8 cellular contexts compared by ENCODE assay signal in genomic region chr11:2901196-2901796, GRCh38. TPM values are rescaled to one million over a fixed set of nuclear protein-coding genes. Genes with fewer than 3 reads are reported as not detected.
DNase-seq lines count a peak whose midpoint lies in the region; ATAC-seq and TF ChIP-seq lines count a peak whose summit lies in the region.

No MANE protein-coding gene starts in this region.

- H3K9me2 ChIP-seq in PC-3 (replicated peaks; ENCODE audit: low read length): no peaks in the 10 kb centered on the region

- H3K4me2 ChIP-seq in BLaER1 treated with 17β-estradiol and CSF1 and Interleukin-3, amounts not matched to agents 10 nM and 100 nM: peak overlapping the region; percentile 90 to 99 (median 97)
- H3K4me2 ChIP-seq in PC-3 (ENCODE audit: low read length): peak overlapping the region; percentile 93

- CTCF ChIA-PET in PC-3 (lab: Charles Lee): no interaction called here

- H3K27ac ChIP-seq in BLaER1 treated with 17β-estradiol and CSF1 and Interleukin-3, amounts not matched to agents 10 nM and 100 nM: peak overlapping the region; percentile 22 to 82 (median 76); a peak in 18 of 22 replicates
- H3K27ac ChIP-seq in PC-3 (ENCODE audit: low read length) (no peak overlapping the region), epithelial cell of prostate (peak overlapping the region; percentile 69), neutrophil (peak overlapping the region; percentile 99)

- POLR2A ChIA-PET in PC-3 (lab: Charles Lee; ENCODE audit: unreplicated experiment): no interaction called here

- H3K36me3 ChIP-seq in BLaER1 treated with 17β-estradiol and CSF1 and Interleukin-3, amounts not matched to agents 10 nM and 100 nM: peaks cover 0 to 29% (median 0%) of the 10 kb centered on the region in 11 experiments; a peak in 9 of 22 replicates
- H3K36me3 ChIP-seq in PC-3 (ENCODE audit: low read depth, low read length) (no peaks in the 10 kb centered on the region), neutrophil (no peaks in the 10 kb centered on the region)

- peak overlapping the region in 9 of 10 experiments; percentile 66 to 86 (median 74); a peak in 17 of 20 replicates for H3K4me3 ChIP-seq in BLaER1 treated with 17β-estradiol and CSF1 and Interleukin-3, amounts not matched to agents 10 nM and 100 nM
- H3K4me3 ChIP-seq in PC-3 (ENCODE audit: low read length) (no peak overlapping the region; the same call in 1 of the 2 replicates), neutrophil (ENCODE audit: low read depth in 1 of 2, low read length in 1 of 2) (peak overlapping the region; percentile 67 to 95)

- no peaks in the 10 kb centered on the region for H3K79me2 ChIP-seq in PC-3 (ENCODE audit: low read length)

- no peaks in the 10 kb centered on the region for H3F3A ChIP-seq in PC-3 (ENCODE audit: low read length, unreplicated experiment)

- no peak overlapping the region for H2AFZ ChIP-seq in PC-3 (ENCODE audit: low read length)

- intact Hi-C loops in PC-3 (cut with micrococcal nuclease): no loop called here

- TSS peak; percentile 49 for BruUV-seq in PC-3 (replicated peaks; lab: Mats Ljungman, UMichigan)

- DNase-seq in PC-3: no peak
- DNase-seq in epithelial cell of prostate (ENCODE audit: low read depth, low spot score): no peak
- DNase-seq in stimulated activated CD4-positive, alpha-beta T cell treated with anti-CD3 and anti-CD28 coated beads, Interleukin-4, amount 100 ng/mL, for 1 hour: no peak
- no peak for DNase-seq in NCI-H510A (lab: John Stamatoyannopoulos, UW)
- no peak for DNase-seq in superior temporal gyrus (ENCODE audit: extremely low spot score)
- no peak for DNase-seq in germinal center (ENCODE audit: low spot score)

- H3K9ac ChIP-seq in BLaER1 treated with 17β-estradiol and CSF1 and Interleukin-3, amounts not matched to agents 10 nM and 100 nM: peak overlapping the region; percentile 50 to 82 (median 69)
- no peak overlapping the region for H3K9ac ChIP-seq in PC-3 (ENCODE audit: low read length)

- H3K27me3 ChIP-seq in BLaER1 treated with 17β-estradiol and CSF1 and Interleukin-3, amounts not matched to agents 10 nM and 100 nM: no peaks in the 10 kb centered on the region
- no peaks in the 10 kb centered on the region for H3K27me3 ChIP-seq in PC-3 (ENCODE audit: low read length)
- peaks cover 3% of the 10 kb centered on the region for H3K27me3 ChIP-seq in neutrophil

- H4K20me1 ChIP-seq in BLaER1 treated with 17β-estradiol and CSF1 and Interleukin-3, amounts not matched to agents 10 nM and 100 nM: peaks cover 0 to 12% (median 0%) of the 10 kb centered on the region in 11 experiments; a peak in 4 of 22 replicates
- no peaks in the 10 kb centered on the region for H4K20me1 ChIP-seq in PC-3 (ENCODE audit: low read length)

- H3K9me3 ChIP-seq in BLaER1 treated with 17β-estradiol and CSF1 and Interleukin-3, amounts not matched to agents 10 nM and 100 nM (replicated peaks in 1 of 11): peaks cover 0 to 11% (median 0%) of the 10 kb centered on the region in 11 experiments; a peak in 7 of 22 replicates
- H3K9me3 ChIP-seq in PC-3 (ENCODE audit: low read length) (no peaks in the 10 kb centered on the region), neutrophil (no peaks in the 10 kb centered on the region)

- no peak for ATAC-seq in PC-3

- TF ChIP-seq CTCF in PC-3 (conservative IDR thresholded peaks at IDR 0.05; ENCODE audit: low read depth, low read length): no peak
- TF ChIP-seq CTCF in neutrophil (IDR thresholded peaks at IDR 0.05): no peak

- peaks cover 66 to 82% (median 75%) of the 10 kb centered on the region in 10 experiments for H3K4me1 ChIP-seq in BLaER1 treated with 17β-estradiol and CSF1 and Interleukin-3, amounts not matched to agents 10 nM and 100 nM
- H3K4me1 ChIP-seq in PC-3 (ENCODE audit: insufficient read depth, low read length) (peaks cover 45% of the 10 kb centered on the region), neutrophil (ENCODE audit: control insufficient read depth in 1 of 2, insufficient read depth in 1 of 2, low read depth in 1 of 2, low read length in 1 of 2) (peaks cover 52 to 57% of the 10 kb centered on the region in 2 experiments)

RNA-seq across cellular contexts. Expression of gene CDKN1C, which starts 15.7 kb away (rescaled TPM):
- total RNA-seq in PC-3 (2014; rRNA removed): 12.0 and 12.9 TPM in 2 replicates

RNA-seq across cellular contexts. Expression of gene PHLDA2, which starts 27.9 kb away (rescaled TPM):
- total RNA-seq in PC-3 (2014; rRNA removed): 101 and 110 TPM in 2 replicates
